In genomic region chr4:17544205-17544604, GRCh38 we compare ENCODE assay signal across 1 cellular context.
TF ChIP-seq lines count a peak whose summit lies in the region.

No MANE protein-coding gene starts in this region.

TF ChIP-seq in HepG2, 621 proteins besides CTCF, POLR2A, EP300 and RAD21 (continued from another document and continues in another):
- TF ChIP-seq CSRNP2 (CRISPR knock-in tag; conservative IDR thresholded peaks at IDR 0.05; ENCODE audit: low read depth) (no peak), ZNF496 (CRISPR knock-in tag; IDR thresholded peaks at IDR 0.05; ENCODE audit: insufficient replicate concordance) (no peak), SIX1 (CRISPR knock-in tag; IDR thresholded peaks at IDR 0.05; ENCODE audit: borderline replicate concordance) (peak; percentile 47; the same call in 1 of the 2 replicates), ZNF878 (CRISPR knock-in tag; IDR thresholded peaks at IDR 0.05) (peak; percentile 85; the same call in 1 of the 2 replicates), PRMT3 (CRISPR knock-in tag; IDR thresholded peaks at IDR 0.05; ENCODE audit: borderline replicate concordance, low read depth) (no peak), ZBTB40 (IDR thresholded peaks at IDR 0.05) (no peak), ZBTB40 (CRISPR knock-in tag; IDR thresholded peaks at IDR 0.05) (peak; percentile 44; the same call in 1 of the 2 replicates), ZNF766 (CRISPR knock-in tag; IDR thresholded peaks at IDR 0.05; ENCODE audit: borderline replicate concordance) (no peak), KAT2B (IDR thresholded peaks at IDR 0.05; ENCODE audit: borderline replicate concordance, low read depth, low read length) (no peak), POLR2G (IDR thresholded peaks at IDR 0.05; ENCODE audit: low read depth, low read length) (no peak), POLR2AphosphoS2 (IDR thresholded peaks at IDR 0.05; ENCODE audit: low read depth, low read length) (no peak), TFAP4 (IDR thresholded peaks at IDR 0.05; ENCODE audit: borderline replicate concordance, low read depth) (peak; percentile 67), PPARG (CRISPR knock-in tag; conservative IDR thresholded peaks at IDR 0.05) (no peak; the same call in 1 of the 2 replicates), NCOA1 (CRISPR knock-in tag; IDR thresholded peaks at IDR 0.05) (no peak), RARG (CRISPR knock-in tag; IDR thresholded peaks at IDR 0.05; ENCODE audit: low read depth) (no peak), DMTF1 (CRISPR knock-in tag; IDR thresholded peaks at IDR 0.05) (no peak), ZNF549 (CRISPR knock-in tag; IDR thresholded peaks at IDR 0.05) (no peak), THAP7 (CRISPR knock-in tag; IDR thresholded peaks at IDR 0.05) (no peak), ZSCAN30 (CRISPR knock-in tag; IDR thresholded peaks at IDR 0.05) (no peak), DDIT3 (CRISPR knock-in tag; IDR thresholded peaks at IDR 0.05) (no peak), ATF6 (CRISPR knock-in tag; conservative IDR thresholded peaks at IDR 0.05) (no peak), ZNF350 (CRISPR knock-in tag; IDR thresholded peaks at IDR 0.05; ENCODE audit: borderline replicate concordance, low read depth) (0 out of 2 replicates have a peak, but pooled peaks have one; percentile 30), MLLT10 (CRISPR knock-in tag; IDR thresholded peaks at IDR 0.05) (no peak), NR1H2 (CRISPR knock-in tag; IDR thresholded peaks at IDR 0.05; ENCODE audit: borderline replicate concordance, low read depth) (no peak), ZNF124 (CRISPR knock-in tag; IDR thresholded peaks at IDR 0.05) (no peak; the same call in 1 of the 2 replicates), ZNF451 (CRISPR knock-in tag; IDR thresholded peaks at IDR 0.05) (no peak), ZNF850 (CRISPR knock-in tag; conservative IDR thresholded peaks at IDR 0.05) (no peak), REXO4 (CRISPR knock-in tag; IDR thresholded peaks at IDR 0.05; ENCODE audit: borderline replicate concordance) (no peak), KLF16 (CRISPR knock-in tag; IDR thresholded peaks at IDR 0.05) (peak in 1 of 2 experiments; percentile 68; a peak in 2 of 4 replicates), CREB3 (CRISPR knock-in tag; IDR thresholded peaks at IDR 0.05) (no peak), AGO2 (optimal IDR thresholded peaks at IDR 0.05; ENCODE audit: low read depth, low read length) (no peak), RXRA (CRISPR knock-in tag; IDR thresholded peaks at IDR 0.05) (peak; percentile 77; the same call in 1 of the 2 replicates), FOXK2 (IDR thresholded peaks at IDR 0.05) (peak; percentile 65; the same call in 1 of the 2 replicates), ZNF3 (CRISPR knock-in tag; IDR thresholded peaks at IDR 0.05) (no peak), HNF4A (CRISPR knock-in tag; IDR thresholded peaks at IDR 0.05) (peak; percentile 17; the same call in 1 of the 2 replicates), ZNF282 (IDR thresholded peaks at IDR 0.05; ENCODE audit: partially characterized antibody) (no peak), THRA (CRISPR knock-in tag; IDR thresholded peaks at IDR 0.05; ENCODE audit: borderline replicate concordance) (0 out of 2 replicates have a peak, but pooled peaks have one; percentile 68), KMT2B (CRISPR knock-in tag; IDR thresholded peaks at IDR 0.05) (no peak), U2AF1 (optimal IDR thresholded peaks at IDR 0.05; ENCODE audit: low read depth, low read length) (no peak), ZC3H4 (CRISPR knock-in tag; IDR thresholded peaks at IDR 0.05; ENCODE audit: borderline replicate concordance) (no peak), SSRP1 (CRISPR knock-in tag; IDR thresholded peaks at IDR 0.05) (no peak), NR2F1 (CRISPR knock-in tag; IDR thresholded peaks at IDR 0.05) (peak in 1 of 2 experiments; percentile 58; a peak in 1 of 4 replicates), JUNB (CRISPR knock-in tag; IDR thresholded peaks at IDR 0.05; ENCODE audit: borderline replicate concordance) (peak; percentile 13; the same call in 1 of the 2 replicates), ZZZ3 (CRISPR knock-in tag; IDR thresholded peaks at IDR 0.05; ENCODE audit: borderline replicate concordance) (no peak), GLI4 (CRISPR knock-in tag; IDR thresholded peaks at IDR 0.05; ENCODE audit: borderline replicate concordance) (no peak), GATA4 (IDR thresholded peaks at IDR 0.05; ENCODE audit: borderline replicate concordance, low read depth) (no peak; the same call in 1 of the 2 replicates)
